In the genomic region with DNA sequence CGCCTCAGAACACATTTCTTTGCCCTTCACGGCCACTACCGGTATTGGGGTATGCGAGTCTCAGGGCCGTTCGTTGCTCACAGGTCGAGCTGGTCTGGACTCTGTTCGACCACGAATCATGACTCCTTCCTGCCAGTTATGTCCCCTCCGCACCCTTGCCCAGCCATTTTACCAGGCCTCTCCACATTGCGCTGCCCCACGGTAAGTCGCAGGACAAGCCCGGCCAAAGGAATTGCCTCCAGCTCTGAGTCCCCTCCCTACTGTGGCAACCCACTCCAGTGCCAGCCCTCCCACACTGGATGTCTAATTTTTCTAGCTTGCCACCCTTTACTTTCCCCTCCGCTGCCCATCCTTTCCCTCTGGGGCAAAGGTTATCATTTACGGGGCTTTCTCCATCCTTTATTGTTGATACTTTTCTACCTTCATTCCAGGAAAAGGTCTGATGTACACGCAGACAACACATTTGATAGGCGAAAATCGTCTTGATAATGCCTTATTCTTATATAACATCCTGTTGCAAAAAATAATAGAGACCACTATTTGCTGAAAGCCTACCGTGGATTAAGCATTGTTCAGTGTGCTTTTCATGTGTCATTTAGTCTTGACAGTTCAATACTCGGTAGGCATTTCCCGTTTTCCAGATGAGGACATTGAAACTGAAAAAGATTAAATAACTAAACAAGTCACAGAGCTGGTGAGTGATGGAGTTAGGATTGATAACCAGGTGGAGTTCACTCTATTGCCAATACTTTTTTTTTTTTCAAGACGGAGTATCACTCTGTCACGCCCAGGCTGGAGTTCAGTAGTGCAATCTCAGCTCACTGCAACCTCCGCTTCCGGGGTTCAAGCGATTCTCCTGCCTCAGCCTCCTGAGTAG, we compare ENCODE assay signal across 8 cellular contexts. TPM values are rescaled to one million over a fixed set of nuclear protein-coding genes. Genes with fewer than 3 reads are reported as not detected.
A peak's percentile ranks its signal among the peaks of the same experiment; 100 is the strongest.
DNase-seq lines count a peak whose midpoint lies in the region; ATAC-seq and TF ChIP-seq lines count a peak whose summit lies in the region.

No MANE protein-coding gene starts in this region.

- TF ChIP-seq CTCF in AG10803 (conservative IDR thresholded peaks at IDR 0.05; ENCODE audit: low read length) (no peak), gastroesophageal sphincter (IDR thresholded peaks at IDR 0.05) (no peak), parathyroid adenoma (IDR thresholded peaks at IDR 0.05) (no peak)

- H3K4me1 ChIP-seq in gastroesophageal sphincter, result peaks cover 2 to 41% (median 21%) of the 10 kb centered on the region in 3 donors
- peaks cover 16% of the 10 kb centered on the region for H3K4me1 ChIP-seq in parathyroid adenoma

- H3K36me3 ChIP-seq in gastroesophageal sphincter, result peaks cover 0 to 27% of the 10 kb centered on the region in 2 donors
- no peaks in the 10 kb centered on the region for H3K36me3 ChIP-seq in parathyroid adenoma (ENCODE audit: control insufficient read depth, insufficient read depth, low read length)

- DNase-seq in AG10803 (ENCODE audit: low read depth) (peak; percentile 44), cerebellar cortex (ENCODE audit: low spot score) (no peak), NCI-H1417 (lab: John Stamatoyannopoulos, UW) (no peak)
- peak; percentile 22 for DNase-seq in activated CD8-positive, alpha-beta memory T cell treated with anti-CD3 and anti-CD28 coated beads, Interleukin-2, amount 50 U/mL, for 4 hours

- peak overlapping the region; percentile 95 for H2AFZ ChIP-seq in parathyroid adenoma

- TF ChIP-seq POLR2A in gastroesophageal sphincter (IDR thresholded peaks at IDR 0.05), result no peak

- H3K27me3 ChIP-seq in gastroesophageal sphincter (no peaks in the 10 kb centered on the region), parathyroid adenoma (ENCODE audit: control insufficient read depth, insufficient read depth, low read length) (no peaks in the 10 kb centered on the region)

- H3K4me2 ChIP-seq in parathyroid adenoma (ENCODE audit: low read length), result peak overlapping the region; percentile 90

- peaks cover 16% of the 10 kb centered on the region for H3K79me2 ChIP-seq in parathyroid adenoma

- no peak for TF ChIP-seq EP300 in gastroesophageal sphincter (IDR thresholded peaks at IDR 0.05)

- H3K9me3 ChIP-seq in gastroesophageal sphincter, result no peaks in the 10 kb centered on the region
- no peaks in the 10 kb centered on the region for H3K9me3 ChIP-seq in parathyroid adenoma (ENCODE audit: control insufficient read depth, low read length)

- H3K4me3 ChIP-seq in AG10803 (ENCODE audit: low read length) (peak overlapping the region; percentile 92), gastroesophageal sphincter (peak overlapping the region; percentile 86 to 91), parathyroid adenoma (ENCODE audit: low read depth, low read length) (peak overlapping the region; percentile 98)

- WGBS in gastroesophageal sphincter (ENCODE audit: low coverage in 1 of 2), 2 donors, result 27 to 35% methylated on average over 16 to 22 of the region's 27 CpGs

- H3K9ac ChIP-seq in parathyroid adenoma, result peak overlapping the region; percentile 84

- ATAC-seq in GM18909 (IDR thresholded peaks at IDR 0.05; ENCODE audit: poor library complexity, unreplicated experiment), result peak; percentile 21
- peak; percentile 5 for ATAC-seq in HG03460 (IDR thresholded peaks at IDR 0.05; ENCODE audit: unreplicated experiment)
- peak; percentile 3 for ATAC-seq in gastroesophageal sphincter

- H3K27ac ChIP-seq in gastroesophageal sphincter (peak overlapping the region; percentile 91 to 98 (median 95)), parathyroid adenoma (peak overlapping the region; percentile 98)

RNA-seq across cellular contexts. Expression of gene HSPA5, which starts 1.0 kb away (rescaled TPM):
- total RNA-seq in gastroesophageal sphincter, result 10 to 100 TPM; 53.7 to 88.5 (median 81.5) TPM

RNA-seq across cellular contexts. Expression of gene GAPVD1, which starts 19.5 kb away (rescaled TPM):
- 10 to 100 TPM; 41.2 to 61.4 (median 48.6) TPM for total RNA-seq in gastroesophageal sphincter

RNA-seq across cellular contexts. Expression of gene RABEPK, which starts 41.8 kb away (rescaled TPM):
- 10 to 100 TPM; 10.9 to 16.5 (median 13.4) TPM for total RNA-seq in gastroesophageal sphincter

RNA-seq across cellular contexts. Expression of gene PPP6C, which starts 52.5 kb away (rescaled TPM):
- 10 to 100 TPM; 28.5 to 49.9 (median 38.0) TPM for total RNA-seq in gastroesophageal sphincter

Comparison
In these comparisons a context has a peak if more than half of its experiments do, and no peak if none do; other contexts are left out.
1. DNase-seq: peak in AG10803 (single experiment) and activated CD8-positive, alpha-beta memory T cell treated with anti-CD3 and anti-CD28 coated beads, Interleukin-2, amount 50 U/mL, for 4 hours (single experiment); none in cerebellar cortex (single experiment) and NCI-H1417 (0 of 3).
2. Peak in every context shown above with its lines, with median percentiles within 50 percentile points of each other: H3K4me3 ChIP-seq and ATAC-seq.